In the genomic region with DNA sequence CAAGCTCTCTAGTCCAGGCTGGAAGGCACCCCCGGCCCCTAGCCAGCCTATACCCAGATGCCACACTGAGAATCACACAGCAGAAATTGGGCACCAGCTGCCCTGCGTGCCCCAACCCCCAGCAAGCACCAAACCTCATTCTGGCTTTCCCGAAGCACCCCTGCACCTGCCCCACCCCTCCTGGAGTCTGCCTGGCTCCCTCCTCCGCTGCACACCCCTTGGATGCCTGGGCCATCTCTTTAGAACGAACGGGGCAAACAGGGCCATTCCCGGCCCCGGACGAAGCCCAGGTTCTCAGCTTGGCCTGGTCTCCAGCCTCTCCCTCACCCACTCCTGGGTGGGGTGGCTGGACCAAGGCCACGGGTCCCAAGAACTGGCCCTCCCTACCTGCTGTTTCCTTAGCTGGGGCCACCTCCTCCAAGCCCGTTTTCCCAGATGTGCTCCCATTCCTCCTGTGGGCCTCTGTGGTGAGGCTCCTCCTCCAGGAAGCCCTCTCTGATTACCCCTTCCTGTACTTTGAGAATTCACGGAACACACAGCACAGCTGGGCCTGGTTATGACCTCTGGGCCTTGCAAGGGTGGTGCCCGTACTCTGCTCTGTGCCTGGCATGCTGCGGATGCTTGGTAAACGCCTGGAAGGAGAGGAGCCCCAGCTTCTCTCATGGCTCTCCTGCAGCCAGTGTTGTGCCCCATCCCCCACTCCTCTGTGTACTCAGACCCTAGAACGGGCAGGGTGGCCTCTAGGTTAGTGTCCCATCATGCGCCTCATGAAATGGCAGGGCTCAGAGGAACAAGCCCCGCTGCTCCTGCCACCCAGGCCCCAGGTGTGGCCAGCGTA, we compare ENCODE assay signal across 2 cellular contexts.
TF ChIP-seq lines count a peak whose summit lies in the region.

No MANE protein-coding gene starts in this region.

TF ChIP-seq in GM23338, 12 proteins besides CTCF, POLR2A, EP300 and RAD21 (continued from another document):
- TF ChIP-seq, protein P1, sequence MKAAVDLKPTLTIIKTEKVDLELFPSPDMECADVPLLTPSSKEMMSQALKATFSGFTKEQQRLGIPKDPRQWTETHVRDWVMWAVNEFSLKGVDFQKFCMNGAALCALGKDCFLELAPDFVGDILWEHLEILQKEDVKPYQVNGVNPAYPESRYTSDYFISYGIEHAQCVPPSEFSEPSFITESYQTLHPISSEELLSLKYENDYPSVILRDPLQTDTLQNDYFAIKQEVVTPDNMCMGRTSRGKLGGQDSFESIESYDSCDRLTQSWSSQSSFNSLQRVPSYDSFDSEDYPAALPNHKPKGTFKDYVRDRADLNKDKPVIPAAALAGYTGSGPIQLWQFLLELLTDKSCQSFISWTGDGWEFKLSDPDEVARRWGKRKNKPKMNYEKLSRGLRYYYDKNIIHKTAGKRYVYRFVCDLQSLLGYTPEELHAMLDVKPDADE (IDR thresholded peaks at IDR 0.05), result no peak
- TF ChIP-seq ZNF114 (CRISPR knock-in tag; IDR thresholded peaks at IDR 0.05), result no peak

TF ChIP-seq in K562, 482 proteins besides CTCF, POLR2A, EP300 and RAD21 (continued from another document):
- TF ChIP-seq, protein P2, sequence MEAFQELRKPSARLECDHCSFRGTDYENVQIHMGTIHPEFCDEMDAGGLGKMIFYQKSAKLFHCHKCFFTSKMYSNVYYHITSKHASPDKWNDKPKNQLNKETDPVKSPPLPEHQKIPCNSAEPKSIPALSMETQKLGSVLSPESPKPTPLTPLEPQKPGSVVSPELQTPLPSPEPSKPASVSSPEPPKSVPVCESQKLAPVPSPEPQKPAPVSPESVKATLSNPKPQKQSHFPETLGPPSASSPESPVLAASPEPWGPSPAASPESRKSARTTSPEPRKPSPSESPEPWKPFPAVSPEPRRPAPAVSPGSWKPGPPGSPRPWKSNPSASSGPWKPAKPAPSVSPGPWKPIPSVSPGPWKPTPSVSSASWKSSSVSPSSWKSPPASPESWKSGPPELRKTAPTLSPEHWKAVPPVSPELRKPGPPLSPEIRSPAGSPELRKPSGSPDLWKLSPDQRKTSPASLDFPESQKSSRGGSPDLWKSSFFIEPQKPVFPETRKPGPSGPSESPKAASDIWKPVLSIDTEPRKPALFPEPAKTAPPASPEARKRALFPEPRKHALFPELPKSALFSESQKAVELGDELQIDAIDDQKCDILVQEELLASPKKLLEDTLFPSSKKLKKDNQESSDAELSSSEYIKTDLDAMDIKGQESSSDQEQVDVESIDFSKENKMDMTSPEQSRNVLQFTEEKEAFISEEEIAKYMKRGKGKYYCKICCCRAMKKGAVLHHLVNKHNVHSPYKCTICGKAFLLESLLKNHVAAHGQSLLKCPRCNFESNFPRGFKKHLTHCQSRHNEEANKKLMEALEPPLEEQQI (IDR thresholded peaks at IDR 0.05), result no peak
- TF ChIP-seq RBFOX2 (IDR thresholded peaks at IDR 0.05; ENCODE audit: low read depth, low read length), result no peak
- peak; percentile 6; the same call in 1 of the 2 replicates for TF ChIP-seq POLR2G (IDR thresholded peaks at IDR 0.05; ENCODE audit: low read depth, low read length)
- TF ChIP-seq ZNF134 (CRISPR knock-in tag; conservative IDR thresholded peaks at IDR 0.05), result no peak
- no peak for TF ChIP-seq NFRKB (IDR thresholded peaks at IDR 0.05; ENCODE audit: low read depth)
- TF ChIP-seq BCOR (IDR thresholded peaks at IDR 0.05), result peak; percentile 61; the same call in 1 of the 2 replicates
- TF ChIP-seq PHF8 (IDR thresholded peaks at IDR 0.05; ENCODE audit: borderline replicate concordance, low read length), result no peak
- no peak for TF ChIP-seq NEUROD1 (IDR thresholded peaks at IDR 0.05; ENCODE audit: borderline replicate concordance, low read depth, low read length, partially characterized antibody)
- TF ChIP-seq CEBPG (CRISPR knock-in tag; IDR thresholded peaks at IDR 0.05), result no peak
- peak in 1 of 2 experiments; percentile 60; a peak in 2 of 4 replicates for TF ChIP-seq CEBPG (tag; conservative IDR thresholded peaks at IDR 0.05 in 1 of 2, IDR thresholded peaks at IDR 0.05 in 1 of 2)
- TF ChIP-seq SREBF1 (IDR thresholded peaks at IDR 0.05; ENCODE audit: borderline replicate concordance, low read depth, low read length), result no peak
- TF ChIP-seq PTRF (tag; IDR thresholded peaks at IDR 0.05), result no peak
- TF ChIP-seq ZNF717 (CRISPR knock-in tag; IDR thresholded peaks at IDR 0.05), result no peak
- TF ChIP-seq ZNF3 (CRISPR knock-in tag; IDR thresholded peaks at IDR 0.05), result no peak
- TF ChIP-seq JUN (IDR thresholded peaks at IDR 0.05; ENCODE audit: borderline replicate concordance, low read depth, low read length), result no peak
- no peak for TF ChIP-seq JUN (CRISPR knock-in tag; IDR thresholded peaks at IDR 0.05; ENCODE audit: borderline replicate concordance)
- TF ChIP-seq RBM14 (IDR thresholded peaks at IDR 0.05; ENCODE audit: borderline replicate concordance, insufficient read depth, low read depth, low read length), result no peak
